Comparison of ENCODE assay signal across 26 cellular contexts in genomic region chr11:11806586-11806985, GRCh38. TPM values are rescaled to one million over a fixed set of nuclear protein-coding genes. Genes with fewer than 3 reads are reported as not detected.
DNase-seq lines count a peak whose midpoint lies in the region; ATAC-seq, FAIRE-seq and TF ChIP-seq lines count a peak whose summit lies in the region.
"Had no signal": no experiment of that assay in that cellular context is flagged by ENCODE, and none has a peak within 500 bp of the region (broad histone marks: within the 10 kb centered on the region; RNA-seq: fewer than 3 reads in every experiment).

No MANE protein-coding gene starts in this region.

- H3K9me1 ChIP-seq in K562 (ENCODE audit: control insufficient read depth, insufficient read depth, low read length), result no peaks in the 10 kb centered on the region

- ATAC-seq in K562 (no peak), right cardiac atrium (peak; percentile 40 to 54), omental fat pad (ENCODE audit: low FRiP score) (no peak)
- ATAC-seq: foreskin keratinocyte, GM23338, T-cell had no signal

- DNase-seq in DMS 273 treated with DMSO at 0.1 percent for 48 hours (lab: John Stamatoyannopoulos, UW) (peak; percentile 17), K562 (ENCODE audit: extremely low read depth in 1 of 4, low spot score in 3 of 4) (no peak), right cardiac atrium (no peak), omental fat pad (ENCODE audit: low spot score) (no peak), T1000 (lab: John Stamatoyannopoulos, UW) (no peak), NCI-H82 (lab: John Stamatoyannopoulos, UW) (no peak)
- DNase-seq in stimulated activated CD4-positive, alpha-beta T cell treated with anti-CD3 and anti-CD28 coated beads, Interleukin-4, amount 100 ng/mL, for 1 hour, result no peak
- DNase-seq: activated CD4-positive, alpha-beta T cell treated with anti-CD3 and anti-CD28 coated beads for 4 hours; activated naive CD8-positive, alpha-beta T cell treated with anti-CD3 and anti-CD28 coated beads for 36 hours; Caco-2; effector CD4-positive, alpha-beta T cell; foreskin keratinocyte; HFFc6; MG63; NCI-H2081 treated with DMSO at 0.1 percent for 48 hours; NCI-H446 treated with DMSO at 0.1 percent for 48 hours; PC-9; SIG-M5; stimulated activated CD4-positive, alpha-beta T cell treated with anti-CD3 and anti-CD28 coated beads, Interleukin-2, amount 100 ng/mL, for 24 hours; T-cell had no signal

- H3K27me3 ChIP-seq in K562 (ENCODE audit: control insufficient read depth in 2 of 2, insufficient read depth in 2 of 2, low read length in 2 of 2) (no peaks in the 10 kb centered on the region; a peak in 1 of 5 replicates), right cardiac atrium (ENCODE audit: control insufficient read depth, insufficient read depth) (no peaks in the 10 kb centered on the region), rectal smooth muscle tissue (ENCODE audit: control insufficient read depth, insufficient read depth, low read length) (no peaks in the 10 kb centered on the region)
- H3K27me3 ChIP-seq: BLaER1 treated with 17β-estradiol and CSF1 and Interleukin-3, amounts not matched to agents 10 nM and 100 nM; foreskin keratinocyte; MG63 had no signal

- H3K36me3 ChIP-seq in K562 (ENCODE audit: control insufficient read depth, insufficient read depth, low read length), result no peaks in the 10 kb centered on the region
- H3K36me3 ChIP-seq in rectal smooth muscle tissue (ENCODE audit: control insufficient read depth, insufficient read depth, low read length), result no peaks in the 10 kb centered on the region
- H3K36me3 ChIP-seq: BLaER1 treated with 17β-estradiol and CSF1 and Interleukin-3, amounts not matched to agents 10 nM and 100 nM; MG63; thoracic aorta had no signal

- POLR2A ChIA-PET in K562 (lab: Yijun Ruan, JAX), result interaction anchor here (0.6 kb wide), 1 partner anchor 71 kb away, joined by 3 read pairs; no protein-coding TSS in a partner anchor

- H3K27ac ChIP-seq in K562 (ENCODE audit: extremely low read depth, low read depth, low read length) (no peak overlapping the region), right cardiac atrium (ENCODE audit: low read length) (no peak overlapping the region), rectal smooth muscle tissue (ENCODE audit: low read depth, low read length) (peak overlapping the region; percentile 43)
- H3K27ac ChIP-seq: BLaER1 treated with 17β-estradiol and CSF1 and Interleukin-3, amounts not matched to agents 10 nM and 100 nM; foreskin keratinocyte; PC-9; thoracic aorta had no signal

- no peak for FAIRE-seq in K562 (lab: Jason Lieb, UNC)
- FAIRE-seq: TTC549 had no signal

- intact Hi-C loops in K562 (cut with micrococcal nuclease), result no loop called here
- intact Hi-C loops in right cardiac atrium (cut with DNase I), result loop anchor here in 2 of 4 donors (10.0 kb wide), 3 partner anchors 108 to 478 kb away; no protein-coding TSS in a partner anchor

- no peak overlapping the region for H3K4me3 ChIP-seq in K562
- no peak overlapping the region for H3K4me3 ChIP-seq in right cardiac atrium (ENCODE audit: low read length)
- no peak overlapping the region for H3K4me3 ChIP-seq in rectal smooth muscle tissue (ENCODE audit: low read length)
- H3K4me3 ChIP-seq: BLaER1 treated with 17β-estradiol and CSF1 and Interleukin-3, amounts not matched to agents 10 nM and 100 nM; GM23338; MG63; PC-9; smooth muscle cell; thoracic aorta had no signal

- no peak for TF ChIP-seq POLR2A in K562 (conservative IDR thresholded peaks at IDR 0.05)

- H3K4me2 ChIP-seq in K562 (ENCODE audit: insufficient read depth, low read length), result no peak overlapping the region
- H3K4me2 ChIP-seq: BLaER1 treated with 17β-estradiol and CSF1 and Interleukin-3, amounts not matched to agents 10 nM and 100 nM; GM23338; PC-9; smooth muscle cell had no signal

- no peak for TF ChIP-seq RAD21 in K562 (CRISPR knock-in tag; conservative IDR thresholded peaks at IDR 0.05 in 1 of 2, IDR thresholded peaks at IDR 0.05 in 1 of 2)

- H3K9me3 ChIP-seq in K562 (replicated peaks; ENCODE audit: control insufficient read depth, insufficient read depth, low read depth, low read length) (no peaks in the 10 kb centered on the region), right cardiac atrium (ENCODE audit: control insufficient read depth, low read length) (no peaks in the 10 kb centered on the region)
- H3K9me3 ChIP-seq: Caco-2, MG63, thoracic aorta had no signal

- H3K4me1 ChIP-seq in K562 (replicated peaks in 1 of 2; ENCODE audit: control insufficient read depth in 2 of 2, insufficient read depth in 2 of 2, low read length in 2 of 2) (peaks cover 3 to 5% of the 10 kb centered on the region in 2 experiments; a peak in 3 of 5 replicates), right cardiac atrium (ENCODE audit: control insufficient read depth, insufficient read depth, low read length) (no peaks in the 10 kb centered on the region), rectal smooth muscle tissue (ENCODE audit: control insufficient read depth, insufficient read depth, low read length) (peaks cover 11% of the 10 kb centered on the region)
- H3K4me1 ChIP-seq: Caco-2, foreskin keratinocyte had no signal

- TF ChIP-seq EP300 in K562 (IDR thresholded peaks at IDR 0.05; ENCODE audit: low read length), result no peak

- H4K20me1 ChIP-seq in K562 (replicated peaks; ENCODE audit: control insufficient read depth, insufficient read depth, low read length), result no peaks in the 10 kb centered on the region
- H4K20me1 ChIP-seq: BLaER1 treated with 17β-estradiol and CSF1 and Interleukin-3, amounts not matched to agents 10 nM and 100 nM had no signal

- TF ChIP-seq CTCF in K562 (IDR thresholded peaks at IDR 0.05 in 2 of 3, conservative IDR thresholded peaks at IDR 0.05 in 1 of 3; ENCODE audit: insufficient read depth in 2 of 3, low read depth in 1 of 3, low read length in 3 of 3) (no peak), omental fat pad (IDR thresholded peaks at IDR 0.05) (no peak)

- H3K79me2 ChIP-seq in K562 (ENCODE audit: control insufficient read depth, insufficient read depth, low read length), result no peaks in the 10 kb centered on the region

- CTCF ChIA-PET in K562 (lab: Yijun Ruan, JAX; ENCODE audit: low intra/inter-chr PET ratio), result no interaction called here

- in situ Hi-C loops in K562 (cut with MboI), result no loop called here

- H3K9ac ChIP-seq in K562 (ENCODE audit: insufficient read depth in 1 of 2, low read depth in 2 of 2, low read length in 2 of 2) (no peak overlapping the region), rectal smooth muscle tissue (ENCODE audit: low read length) (no peak overlapping the region)
- H3K9ac ChIP-seq: BLaER1 treated with 17β-estradiol and CSF1 and Interleukin-3, amounts not matched to agents 10 nM and 100 nM had no signal

- BruUV-seq in K562 (replicated peaks; lab: Mats Ljungman, UMichigan), result no TSS peak

- no peak overlapping the region for H2AFZ ChIP-seq in K562 (ENCODE audit: low read depth, low read length)
- H2AFZ ChIP-seq: PC-9 had no signal

TF ChIP-seq in K562, 482 proteins besides CTCF, POLR2A, EP300 and RAD21:
- TF ChIP-seq CTBP1 (IDR thresholded peaks at IDR 0.05; ENCODE audit: borderline replicate concordance) (0 out of 2 replicates have a peak, but pooled peaks have one; percentile 11), ZNF165 (CRISPR knock-in tag; IDR thresholded peaks at IDR 0.05; ENCODE audit: borderline replicate concordance) (no peak), CBFA2T3 (IDR thresholded peaks at IDR 0.05) (peak; percentile 22; the same call in 1 of the 2 replicates)

RNA-seq across cellular contexts. Expression of gene USP47, which starts 35.2 kb away (rescaled TPM):
- total RNA-seq in K562 (2011; cell fraction: chromatin; rRNA removed; ENCODE audit: low replicate concordance), result 44.2 and 108 TPM in 2 replicates
- 19.7 and 22.7 TPM in 2 replicates for total RNA-seq in K562 (2011; cell fraction: nucleolus; rRNA removed)
- total RNA-seq in K562 (2011; cell fraction: nucleoplasm; rRNA removed), result 41.9 and 49.6 TPM in 2 replicates
- total RNA-seq in K562 (2014; rRNA removed) (51.7 and 53.2 TPM in 2 replicates), K562 (2014; rRNA removed; fragmentation: Illumina TruSeq; extraction: Trizol) (61.1 and 76.1 TPM in 2 replicates), K562 (2015; rRNA removed; fragmentation: Illumina TruSeq; extraction: Trizol) (61.8 and 63.6 TPM in 2 replicates), K562 (2021) (34.1 and 36.1 TPM in 2 replicates), right cardiac atrium (10 to 100 TPM; 51.7 to 57.3 (median 54.7) TPM), omental fat pad (10 to 100 TPM; 61.0 to 83.3 (median 72.8) TPM)
- polyA plus RNA-seq in K562 (2011; rRNA removed) (27.1 and 31.4 TPM in 2 replicates), K562 (2014; fragmentation: Illumina TruSeq; extraction: Trizol) (32.2 and 34.7 TPM in 2 replicates), K562 (2014; fragmentation: Nextera tagmentation; extraction: Ambion mirVana) (10 to 100 TPM; 13.1 to 16.4 TPM), K562 (2014; rRNA removed) (26.0 and 32.7 TPM in 2 replicates), right cardiac atrium (35.3 TPM)
- polyA plus RNA-seq in K562 (2011; cell fraction: cytosol; rRNA removed), result 6.1 and 10.7 TPM in 2 replicates
- 23.1 and 30.6 TPM in 2 replicates for polyA plus RNA-seq in K562 (2011; cell fraction: nucleus; rRNA removed)
- 23.8 and 30.3 TPM in 2 replicates for polyA plus RNA-seq in K562 (2012)
- polyA minus RNA-seq in K562 (2011; rRNA and poly(A)+ RNA removed), result 84.5 and 90.5 TPM in 2 replicates
- 21.7 and 22.3 TPM in 2 replicates for polyA minus RNA-seq in K562 (2011; cell fraction: cytosol; rRNA and poly(A)+ RNA removed)
- 59.5 and 83.2 TPM in 2 replicates for polyA minus RNA-seq in K562 (2011; cell fraction: nucleus; rRNA and poly(A)+ RNA removed)

Comparison
In these comparisons a context has a peak if more than half of its experiments do, and no peak if none do; other contexts are left out.
1. ATAC-seq: peak in right cardiac atrium (2 of 2); none in K562 (single experiment) and omental fat pad (single experiment).